22 cellular contexts compared by ENCODE assay signal in the genomic region with DNA sequence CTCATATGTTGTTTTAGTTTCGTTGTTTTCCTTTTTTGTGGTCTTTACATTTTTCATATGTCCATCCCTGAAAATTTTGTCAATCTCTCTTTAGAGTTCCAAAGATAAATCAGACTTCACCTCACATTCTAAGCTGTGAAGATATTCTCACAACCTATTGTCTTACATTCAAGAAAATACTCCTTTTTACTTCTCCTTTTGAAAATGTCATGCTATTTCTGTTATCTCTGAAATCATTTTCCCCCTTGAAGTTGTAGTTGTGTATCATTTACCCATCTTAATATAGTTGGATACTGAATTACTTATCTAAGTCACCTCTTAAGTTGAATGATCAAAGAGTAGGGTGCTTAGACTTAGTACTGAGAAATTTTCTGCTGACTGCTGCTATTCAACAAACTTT.
DNase-seq lines count a peak whose midpoint lies in the region; ATAC-seq, FAIRE-seq and TF ChIP-seq lines count a peak whose summit lies in the region.
"Had no signal": no experiment of that assay in that cellular context is flagged by ENCODE, and none has a peak within 500 bp of the region (broad histone marks: within the 10 kb centered on the region; RNA-seq: fewer than 3 reads in every experiment).

No MANE protein-coding gene starts in this region.

- H3K4me2 ChIP-seq in OCI-LY7 (ENCODE audit: low read length), result peak overlapping the region; percentile 49
- H3K4me2 ChIP-seq: SK-N-SH had no signal

- no peak for TF ChIP-seq EP300 in ovary (IDR thresholded peaks at IDR 0.05)

- CTCF ChIA-PET in OCI-LY7 (lab: Charles Lee; ENCODE audit: unreplicated experiment), result no interaction called here

- H3K79me2 ChIP-seq in OCI-LY7 (ENCODE audit: insufficient read depth, low read depth, low read length), result no peaks in the 10 kb centered on the region

- H2AFZ ChIP-seq in OCI-LY7 (ENCODE audit: low read length), result no peak overlapping the region

- TF ChIP-seq CTCF in OCI-LY7 (conservative IDR thresholded peaks at IDR 0.05; ENCODE audit: low read length), result no peak
- TF ChIP-seq CTCF in lower lobe of right lung (IDR thresholded peaks at IDR 0.05), result no peak
- no peak for TF ChIP-seq CTCF in ovary (IDR thresholded peaks at IDR 0.05)

- peak; percentile 27 for FAIRE-seq in H54 (lab: Jason Lieb, UNC)

- intact Hi-C loops in OCI-LY7 (cut with micrococcal nuclease; ENCODE audit: unreplicated experiment) (no loop called here), lower lobe of right lung (cut with DNase I) (no loop called here), ovary (cut with DNase I) (no loop called here)

- BruUV-seq in OCI-LY7 (replicated peaks; lab: Mats Ljungman, UMichigan), result no TSS peak

- no peak for TF ChIP-seq POLR2A in GM18505 (IDR thresholded peaks at IDR 0.05; ENCODE audit: borderline replicate concordance, extremely low read depth, insufficient read depth, insufficient read length)
- TF ChIP-seq POLR2A in H54 (IDR thresholded peaks at IDR 0.05; ENCODE audit: low read depth, low read length), result no peak
- no peak for TF ChIP-seq POLR2A in ovary (IDR thresholded peaks at IDR 0.05)

- H3K4me3 ChIP-seq in OCI-LY7 (ENCODE audit: low read depth, low read length, poor library complexity, severe bottlenecking), result peak overlapping the region; percentile 30
- H3K4me3 ChIP-seq in lower lobe of right lung, result no peak overlapping the region
- no peak overlapping the region for H3K4me3 ChIP-seq in ovary
- H3K4me3 ChIP-seq: lung had no signal

- WGBS in ovary, 3 donors, result 90 to 97% (median 97%) methylated on average over 1 of the region's 1 CpG

- H3K9me3 ChIP-seq in OCI-LY7 (ENCODE audit: low read length) (no peaks in the 10 kb centered on the region), lower lobe of right lung (no peaks in the 10 kb centered on the region), ovary (no peaks in the 10 kb centered on the region)
- H3K9me3 ChIP-seq: SK-N-SH had no signal

- ATAC-seq in GM18505 (IDR thresholded peaks at IDR 0.05; ENCODE audit: unreplicated experiment) (peak; percentile 67), GM18870 (IDR thresholded peaks at IDR 0.05; ENCODE audit: unreplicated experiment) (peak; percentile 33), GM19452 (IDR thresholded peaks at IDR 0.05; ENCODE audit: unreplicated experiment) (no peak), lower lobe of right lung (no peak)

- H3K9me2 ChIP-seq in OCI-LY7 (ENCODE audit: insufficient read depth, low read length), result no peaks in the 10 kb centered on the region
- H3K9me2 ChIP-seq: SK-N-SH had no signal

- H4K20me1 ChIP-seq in OCI-LY7 (ENCODE audit: insufficient read depth, low read length), result no peaks in the 10 kb centered on the region

- DNase-seq in H54 (ENCODE audit: insufficient read length, low spot score), result no peak
- DNase-seq in OCI-LY7 (ENCODE audit: low spot score), result peak; percentile 43
- no peak for DNase-seq in lower lobe of right lung
- no peak for DNase-seq in ovary
- DNase-seq in HCEC 1CT, result no peak
- DNase-seq: activated CD4-positive, alpha-beta T cell treated with anti-CD3 and anti-CD28 coated beads, Interleukin-2, amount 50 U/mL, for 1 hour; activated effector memory CD4-positive, alpha-beta T cell treated with anti-CD3 and anti-CD28 coated beads, Interleukin-2, amount 50 U/mL, for 16 hours; brain microvascular endothelial cell; head of caudate nucleus; kidney glomerular epithelial cell; NCI-H1417 treated with DMSO at 0.1 percent for 48 hours; NCI-H2081 treated with DMSO at 0.1 percent for 48 hours; NCI-H82; SK-N-SH; stimulated activated CD8-positive, alpha-beta memory T cell treated with anti-CD3 and anti-CD28 coated beads, Interleukin-4, amount 100 ng/mL, for 48 hours; trophoblast cell had no signal

- H3K36me3 ChIP-seq in OCI-LY7 (ENCODE audit: insufficient read depth, low read length) (peaks cover 37% of the 10 kb centered on the region), lower lobe of right lung (peaks cover 60% of the 10 kb centered on the region), ovary (no peaks in the 10 kb centered on the region)

- H3K27me3 ChIP-seq in lower lobe of right lung (ENCODE audit: low read depth) (no peaks in the 10 kb centered on the region), ovary (no peaks in the 10 kb centered on the region)
- H3K27me3 ChIP-seq: brain microvascular endothelial cell had no signal

- H3K4me1 ChIP-seq in OCI-LY7 (ENCODE audit: insufficient read depth, low read length, poor library complexity, severe bottlenecking) (peaks cover 25% of the 10 kb centered on the region), lower lobe of right lung (no peaks in the 10 kb centered on the region), ovary (ENCODE audit: insufficient read depth) (no peaks in the 10 kb centered on the region)

- POLR2A ChIA-PET in OCI-LY7 (lab: Charles Lee), result interaction anchor here (0.6 kb wide), 3 partner anchors 11 to 1244 kb away, joined by 3 to 4 read pairs (median 4); no protein-coding TSS in a partner anchor

- H3K27ac ChIP-seq in OCI-LY7 (ENCODE audit: low read depth, low read length, poor library complexity, severe bottlenecking), result peak overlapping the region; percentile 77
- H3K27ac ChIP-seq in lower lobe of right lung, result no peak overlapping the region
- H3K27ac ChIP-seq in ovary, result no peak overlapping the region
- H3K27ac ChIP-seq: brain microvascular endothelial cell, C4-2B, VCaP had no signal

Comparison
In these comparisons a context has a peak if more than half of its experiments do, and no peak if none do; other contexts are left out.
1. ATAC-seq: peak in GM18505 (single experiment) and GM18870 (single experiment); none in GM19452 (single experiment) and lower lobe of right lung (0 of 2).